ENCODE assay signal across 14 cellular contexts in the genomic region with DNA sequence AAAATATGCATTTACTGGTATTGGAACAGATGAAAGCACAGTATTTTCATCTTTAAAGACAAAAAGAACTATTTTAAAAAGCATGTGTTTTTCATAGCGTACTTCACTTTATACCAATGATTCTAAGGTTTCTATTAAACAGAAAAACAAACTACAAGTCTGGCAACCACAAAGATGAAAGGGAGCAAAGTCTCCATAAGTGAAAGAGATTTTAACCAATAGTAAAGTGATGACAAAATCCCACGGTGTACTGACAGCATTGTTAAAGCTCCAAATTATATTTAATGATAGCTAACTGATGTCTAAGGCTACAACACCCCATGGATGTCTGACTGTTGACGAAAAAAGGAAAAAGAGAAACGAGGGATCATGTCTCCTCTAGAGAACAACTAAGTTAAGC.
"Had no signal": no experiment of that assay in that cellular context is flagged by ENCODE, and none has a peak within 500 bp of the region (broad histone marks: within the 10 kb centered on the region; RNA-seq: fewer than 3 reads in every experiment).

No MANE protein-coding gene starts in this region.

- H3K27me3 ChIP-seq: hepatocyte, spleen had no signal

- H3K4me3 ChIP-seq: hepatocyte, left ventricle myocardium inferior, spleen, thoracic aorta had no signal

- H3K79me2 ChIP-seq: hepatocyte had no signal

- H3K4me2 ChIP-seq: hepatocyte had no signal

- H3K27me3 Mint-ChIP-seq: dendritic cell treated with granulocyte-macrophage colony-stimulating factor and Interleukin-4, amounts not matched to agents 40 ng/mL and 50 ng/mL, for 4 days had no signal

- H3K36me3 Mint-ChIP-seq: WTC11 had no signal

- ATAC-seq: sciatic nerve, WTC11 had no signal

- H3K27ac Mint-ChIP-seq: nephron progenitor cell, WTC11 had no signal

- H3K9me3 ChIP-seq: left ventricle myocardium inferior, spleen, thoracic aorta had no signal

- DNase-seq: activated CD4-positive, alpha-beta T cell treated with anti-CD3 and anti-CD28 coated beads, Interleukin-2, amount 50 U/mL, for 4 hours; activated effector memory CD4-positive, alpha-beta T cell treated with anti-CD3 and anti-CD28 coated beads, Interleukin-2, amount 50 U/mL, for 16 hours; erythroblast; kidney; left ventricle myocardium inferior; mesenchymal stem cell; nephron progenitor cell; spleen; stimulated activated CD4-positive, alpha-beta T cell treated with anti-CD3 and anti-CD28 coated beads, Interleukin-1b, Interleukin-23, amount 100 ng/mL, for 48 hours had no signal

- H3K9me3 Mint-ChIP-seq: dendritic cell treated with granulocyte-macrophage colony-stimulating factor and Interleukin-4, amounts not matched to agents 40 ng/mL and 50 ng/mL, for 4 days; nephron progenitor cell; WTC11 had no signal

- H2AFZ ChIP-seq: hepatocyte had no signal

- H3K27ac ChIP-seq: hepatocyte, left ventricle myocardium inferior, spleen, thoracic aorta had no signal

- H3K4me3 Mint-ChIP-seq: dendritic cell treated with granulocyte-macrophage colony-stimulating factor and Interleukin-4, amounts not matched to agents 40 ng/mL and 50 ng/mL, for 4 days; nephron progenitor cell; WTC11 had no signal

- H3K36me3 ChIP-seq: left ventricle myocardium inferior, spleen, thoracic aorta had no signal
